Comparison of ENCODE assay signal across 20 cellular contexts in the genomic region with DNA sequence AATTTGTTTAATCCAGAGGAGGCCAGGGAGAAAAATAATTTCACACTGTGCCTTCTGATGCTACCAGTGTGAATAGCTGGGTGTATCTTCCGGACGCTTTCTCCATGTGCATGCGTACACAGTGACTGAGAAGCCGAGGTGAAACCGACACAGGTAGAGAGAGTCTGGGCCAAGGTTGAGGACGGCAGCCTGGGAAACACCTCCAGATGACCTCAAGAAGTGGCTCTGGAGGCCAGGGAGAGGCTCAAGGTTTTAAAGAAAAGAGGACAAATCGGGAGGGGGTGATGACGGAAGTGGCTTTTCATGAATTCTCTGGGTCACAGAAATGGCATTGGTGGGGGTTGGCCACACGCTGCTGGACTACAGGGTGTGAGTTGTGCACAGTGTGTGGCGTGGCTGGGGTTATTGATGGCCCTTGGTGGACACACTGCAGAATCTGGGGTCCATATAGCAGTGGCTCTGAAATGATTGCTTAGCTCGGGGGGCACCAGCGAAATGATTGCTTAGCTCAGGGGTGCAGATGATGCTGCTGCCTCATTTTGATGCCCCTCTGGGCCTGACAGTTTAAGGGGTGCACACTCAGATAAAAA. TPM values are rescaled to one million over a fixed set of nuclear protein-coding genes. Genes with fewer than 3 reads are reported as not detected.
"Had no signal": no experiment of that assay in that cellular context is flagged by ENCODE, and none has a peak within 500 bp of the region (broad histone marks: within the 10 kb centered on the region; RNA-seq: fewer than 3 reads in every experiment).

No MANE protein-coding gene starts in this region.

- H3K27ac Mint-ChIP-seq: activated naive CD8-positive, alpha-beta T cell treated with anti-CD3 and anti-CD28 coated beads, Interleukin-2, amount 10 ng/mL, durations not matched to agents 7 days and 5 days; activated T-cell treated with anti-CD3 and anti-CD28 coated beads, Interleukin-2, amount 50 U/mL, for 72 hours; brain; dendritic cell treated with granulocyte-macrophage colony-stimulating factor and Interleukin-4, amounts not matched to agents 40 ng/mL and 50 ng/mL, for 4 days; effector memory CD8-positive, alpha-beta T cell; immature natural killer cell; natural killer cell treated with Interleukin-12 subunit alpha and Interleukin-12 subunit beta and Interleukin-15 and Interleukin-18, amount 100 ng/mL, for 72 hours; stimulated activated effector memory CD8-positive, alpha-beta T cell treated with anti-CD3 and anti-CD28 coated beads, Interleukin-12 subunit alpha, Interleukin-12 subunit beta, amount 100 ng/mL, for 72 hours had no signal

- H3K36me3 Mint-ChIP-seq: activated naive CD8-positive, alpha-beta T cell treated with anti-CD3 and anti-CD28 coated beads, Interleukin-2, amount 10 ng/mL, durations not matched to agents 7 days and 5 days; brain; immature natural killer cell; natural killer cell treated with Interleukin-12 subunit alpha and Interleukin-12 subunit beta and Interleukin-15 and Interleukin-18, amount 100 ng/mL, for 72 hours; stimulated activated effector memory CD8-positive, alpha-beta T cell treated with anti-CD3 and anti-CD28 coated beads, Interleukin-12 subunit alpha, Interleukin-12 subunit beta, amount 100 ng/mL, for 72 hours had no signal

- H3K4me3 Mint-ChIP-seq: activated naive CD8-positive, alpha-beta T cell treated with anti-CD3 and anti-CD28 coated beads, Interleukin-2, amount 10 ng/mL, durations not matched to agents 7 days and 5 days; activated T-cell treated with anti-CD3 and anti-CD28 coated beads, Interleukin-2, amount 50 U/mL, for 72 hours; brain; central memory CD8-positive, alpha-beta T cell; dendritic cell treated with granulocyte-macrophage colony-stimulating factor and Interleukin-4, amounts not matched to agents 40 ng/mL and 50 ng/mL, for 4 days; effector memory CD8-positive, alpha-beta T cell; immature natural killer cell; natural killer cell treated with Interleukin-12 subunit alpha and Interleukin-12 subunit beta and Interleukin-15 and Interleukin-18, amount 100 ng/mL, for 72 hours; stimulated activated effector memory CD8-positive, alpha-beta T cell treated with anti-CD3 and anti-CD28 coated beads, Interleukin-12 subunit alpha, Interleukin-12 subunit beta, amount 100 ng/mL, for 72 hours had no signal

- H3K4me3 ChIP-seq: heart left ventricle, lung, SK-N-MC had no signal

- H3K9me3 ChIP-seq: heart left ventricle had no signal

- H3K4me1 Mint-ChIP-seq: activated naive CD8-positive, alpha-beta T cell treated with anti-CD3 and anti-CD28 coated beads, Interleukin-2, amount 10 ng/mL, durations not matched to agents 7 days and 5 days; immature natural killer cell had no signal

- DNase-seq: activated naive CD8-positive, alpha-beta T cell treated with anti-CD3 and anti-CD28 coated beads, Interleukin-2, amount 10 ng/mL, durations not matched to agents 7 days and 5 days; activated T-cell treated with anti-CD3 and anti-CD28 coated beads, Interleukin-2, amount 50 U/mL, for 72 hours; effector memory CD8-positive, alpha-beta T cell; foreskin melanocyte; heart left ventricle; immature natural killer cell; left cardiac atrium; stimulated activated CD4-positive, alpha-beta T cell treated with anti-CD3 and anti-CD28 coated beads, Interleukin-12 subunit alpha, Interleukin-12 subunit beta, amount 100 ng/mL, for 4 hours; stimulated activated CD4-positive, alpha-beta T cell treated with anti-CD3 and anti-CD28 coated beads, Interleukin-2, amount 100 ng/mL, for 24 hours; T-helper 9 cell had no signal

- ATAC-seq: activated T-cell treated with anti-CD3 and anti-CD28 coated beads, Interleukin-2, amount 50 U/mL, for 72 hours; effector memory CD8-positive, alpha-beta T cell; heart left ventricle; left cardiac atrium; natural killer cell treated with Interleukin-12 subunit alpha and Interleukin-12 subunit beta and Interleukin-15 and Interleukin-18, amount 100 ng/mL, for 72 hours had no signal

- H3K36me3 ChIP-seq: heart left ventricle had no signal

- H3K9me3 Mint-ChIP-seq: activated naive CD8-positive, alpha-beta T cell treated with anti-CD3 and anti-CD28 coated beads, Interleukin-2, amount 10 ng/mL, durations not matched to agents 7 days and 5 days; activated T-cell treated with anti-CD3 and anti-CD28 coated beads, Interleukin-2, amount 50 U/mL, for 72 hours; brain; central memory CD8-positive, alpha-beta T cell; dendritic cell treated with granulocyte-macrophage colony-stimulating factor and Interleukin-4, amounts not matched to agents 40 ng/mL and 50 ng/mL, for 4 days; effector memory CD8-positive, alpha-beta T cell; immature natural killer cell; natural killer cell treated with Interleukin-12 subunit alpha and Interleukin-12 subunit beta and Interleukin-15 and Interleukin-18, amount 100 ng/mL, for 72 hours; stimulated activated effector memory CD8-positive, alpha-beta T cell treated with anti-CD3 and anti-CD28 coated beads, Interleukin-12 subunit alpha, Interleukin-12 subunit beta, amount 100 ng/mL, for 72 hours had no signal

- H3K4me1 ChIP-seq: heart left ventricle had no signal

- H3K27ac ChIP-seq: epithelial cell of prostate, heart left ventricle, SK-N-MC had no signal

RNA-seq across cellular contexts. Expression of a gene that starts 34.1 kb away (rescaled TPM):
- total RNA-seq: activated T-cell treated with anti-CD3 and anti-CD28 coated beads, Interleukin-2, amount 50 U/mL, for 72 hours; fibroblast of lung; natural killer cell treated with Interleukin-12 subunit alpha and Interleukin-12 subunit beta and Interleukin-15 and Interleukin-18, amount 100 ng/mL, for 72 hours; omental fat pad had no signal
- polyA plus RNA-seq: fibroblast of lung, immature natural killer cell, lung had no signal
